ENCODE assay signal across 25 cellular contexts in genomic region chr20:61897401-61898295, GRCh38.
A peak's percentile ranks its signal among the peaks of the same experiment; 100 is the strongest.
DNase-seq lines count a peak whose midpoint lies in the region; ATAC-seq, FAIRE-seq and TF ChIP-seq lines count a peak whose summit lies in the region.
"Had no signal": no experiment of that assay in that cellular context is flagged by ENCODE, and none has a peak within 500 bp of the region (broad histone marks: within the 10 kb centered on the region; RNA-seq: fewer than 3 reads in every experiment).

No MANE protein-coding gene starts in this region.

- no peak for FAIRE-seq in HepG2 (lab: Jason Lieb, UNC)
- FAIRE-seq: A549, D721Med, GM12878 had no signal

- TF ChIP-seq RAD21 in HepG2 (CRISPR knock-in tag; IDR thresholded peaks at IDR 0.05), result no peak

- TF ChIP-seq EP300 in HepG2 (IDR thresholded peaks at IDR 0.05; ENCODE audit: low read depth in 2 of 2, low read length in 2 of 2) (no peak), HepG2 (CRISPR knock-in tag; IDR thresholded peaks at IDR 0.05; ENCODE audit: borderline replicate concordance) (no peak), upper lobe of left lung (IDR thresholded peaks at IDR 0.05) (no peak), suprapubic skin (IDR thresholded peaks at IDR 0.05) (no peak)

- H3K9me3 Mint-ChIP-seq in naive thymus-derived CD4-positive, alpha-beta T cell, result peaks cover 0 to 2% (median 0%) of the 10 kb centered on the region in 11 donors
- H3K9me3 Mint-ChIP-seq: CD4-positive, alpha-beta T cell; CD8-positive, alpha-beta memory T cell; GM23338; H9 had no signal

- 48% methylated on average over 22 of the region's 26 CpGs for WGBS in HepG2 (ENCODE audit: low lambda C conversion rate)
- 50% methylated on average over 2 of the region's 26 CpGs for WGBS in right lobe of liver (ENCODE audit: insufficient coverage, low coverage, low lambda C conversion rate, missing lambda C conversion rate)
- WGBS in upper lobe of left lung, 2 donors, result 90% methylated on average over 14 to 26 of the region's 26 CpGs
- WGBS in suprapubic skin, result 91% methylated on average over 4 of the region's 26 CpGs

- H3K79me2 ChIP-seq in HepG2 (ENCODE audit: insufficient read depth, low read length), result no peaks in the 10 kb centered on the region

- H3K27ac ChIP-seq in HepG2 (ENCODE audit: extremely low read length, insufficient read depth, low read length) (no peak overlapping the region), right lobe of liver (no peak overlapping the region), upper lobe of left lung (no peak overlapping the region), ascending aorta (no peak overlapping the region), suprapubic skin (no peak overlapping the region)
- H3K27ac ChIP-seq in naive thymus-derived CD4-positive, alpha-beta T cell (ENCODE audit: low read depth, low read length), result no peak overlapping the region
- H3K27ac ChIP-seq: A549; BLaER1 treated with 17β-estradiol and CSF1 and Interleukin-3, amounts not matched to agents 10 nM and 100 nM had no signal

- no peak overlapping the region for H3K4me3 Mint-ChIP-seq in naive thymus-derived CD4-positive, alpha-beta T cell
- H3K4me3 Mint-ChIP-seq: CD14-positive monocyte; CD4-positive, alpha-beta T cell; CD8-positive, alpha-beta memory T cell; GM23338; H9 had no signal

- H3K27me3 ChIP-seq in HepG2 (ENCODE audit: control insufficient read depth in 1 of 2, insufficient read depth in 2 of 2, low read length in 2 of 2) (peaks cover 17 to 71% of the 10 kb centered on the region in 2 experiments; a peak in 4 of 5 replicates), right lobe of liver (no peaks in the 10 kb centered on the region), upper lobe of left lung (peaks cover 0 to 5% (median 0%) of the 10 kb centered on the region in 4 donors), ascending aorta (no peaks in the 10 kb centered on the region), suprapubic skin (peaks cover 71% of the 10 kb centered on the region)
- no peaks in the 10 kb centered on the region for H3K27me3 ChIP-seq in naive thymus-derived CD4-positive, alpha-beta T cell (ENCODE audit: control insufficient read depth in 2 of 2, insufficient read depth in 2 of 2, low read length in 2 of 2)
- H3K27me3 ChIP-seq: BLaER1 treated with 17β-estradiol and CSF1 and Interleukin-3, amounts not matched to agents 10 nM and 100 nM had no signal

- H3K36me3 Mint-ChIP-seq in naive thymus-derived CD4-positive, alpha-beta T cell, result no peaks in the 10 kb centered on the region
- H3K36me3 Mint-ChIP-seq: CD14-positive monocyte; CD8-positive, alpha-beta memory T cell had no signal

- H3K36me3 ChIP-seq in HepG2 (replicated peaks in 1 of 2; ENCODE audit: control insufficient read depth in 1 of 2, insufficient read depth in 2 of 2, low read length in 2 of 2), result no peaks in the 10 kb centered on the region
- H3K36me3 ChIP-seq in right lobe of liver, result no peaks in the 10 kb centered on the region
- no peaks in the 10 kb centered on the region for H3K36me3 ChIP-seq in naive thymus-derived CD4-positive, alpha-beta T cell (ENCODE audit: control insufficient read depth in 2 of 3, insufficient read depth in 3 of 3, low read length in 3 of 3)
- no peaks in the 10 kb centered on the region for H3K36me3 ChIP-seq in upper lobe of left lung
- H3K36me3 ChIP-seq in ascending aorta, result no peaks in the 10 kb centered on the region
- no peaks in the 10 kb centered on the region for H3K36me3 ChIP-seq in suprapubic skin
- H3K36me3 ChIP-seq: BE2C; BLaER1 treated with 17β-estradiol and CSF1 and Interleukin-3, amounts not matched to agents 10 nM and 100 nM had no signal

- H3K9me3 ChIP-seq in HepG2 (ENCODE audit: low read length), result no peaks in the 10 kb centered on the region
- H3K9me3 ChIP-seq in right lobe of liver, result no peaks in the 10 kb centered on the region
- H3K9me3 ChIP-seq in naive thymus-derived CD4-positive, alpha-beta T cell (ENCODE audit: control insufficient read depth in 2 of 3, low read length in 3 of 3), result no peaks in the 10 kb centered on the region
- H3K9me3 ChIP-seq in upper lobe of left lung, result no peaks in the 10 kb centered on the region
- no peaks in the 10 kb centered on the region for H3K9me3 ChIP-seq in ascending aorta
- H3K9me3 ChIP-seq in suprapubic skin, result no peaks in the 10 kb centered on the region
- H3K9me3 ChIP-seq: A549, BE2C had no signal

- H2AFZ ChIP-seq in HepG2 (ENCODE audit: low read length), result no peak overlapping the region
- H2AFZ ChIP-seq: GM23338 had no signal

- peaks cover 0 to 8% (median 0%) of the 10 kb centered on the region in 7 donors for H3K4me1 Mint-ChIP-seq in naive thymus-derived CD4-positive, alpha-beta T cell
- H3K4me1 Mint-ChIP-seq: CD14-positive monocyte; CD8-positive, alpha-beta memory T cell; GM23338 had no signal

- intact Hi-C loops in Right ventricle myocardium inferior (cut with DNase I) (loop anchor here (10.0 kb wide), 1 partner anchor 1843 kb away; no protein-coding TSS in a partner anchor), left cardiac atrium (cut with DNase I) (loop anchor here in 1 of 2 donors (10.0 kb wide), 1 partner anchor 1843 kb away; no protein-coding TSS in a partner anchor), HepG2 (cut with micrococcal nuclease; ENCODE audit: unreplicated experiment) (no loop called here), right lobe of liver (cut with DNase I) (no loop called here), ascending aorta (cut with DNase I) (no loop called here)
- intact Hi-C loops in naive thymus-derived CD4-positive, alpha-beta T cell (cut with micrococcal nuclease), result loop anchor here in 1 of 2 donors (2.0 kb wide), 1 partner anchor 1687 kb away; no protein-coding TSS in a partner anchor

- no peak overlapping the region for H3K27ac Mint-ChIP-seq in naive thymus-derived CD4-positive, alpha-beta T cell
- H3K27ac Mint-ChIP-seq: CD4-positive, alpha-beta T cell; GM23338 had no signal

- peaks cover 5% of the 10 kb centered on the region; the same call in 1 of the 2 replicates for H4K20me1 ChIP-seq in HepG2 (ENCODE audit: insufficient read depth, low read length)

- ATAC-seq in Right ventricle myocardium inferior (no peak), left cardiac atrium (no peak), HepG2 (no peak), right lobe of liver (no peak), upper lobe of left lung (ENCODE audit: low FRiP score in 2 of 2) (peak; percentile 3 to 6)
- ATAC-seq in naive thymus-derived CD4-positive, alpha-beta T cell, result peak; percentile 18

- in situ Hi-C loops in HepG2 (cut with HindIII; ENCODE audit: extremely low pct_ligation_motif_present, low pct_unique_long_range_greater_than_20kb), result loop anchor here (25.0 kb wide), 1 partner anchor 1835 kb away; no protein-coding TSS in a partner anchor

- BruUV-seq in HepG2 (replicated peaks; lab: Mats Ljungman, UMichigan), result no TSS peak

- CTCF ChIA-PET in HepG2 (lab: Yijun Ruan, JAX; ENCODE audit: low intra/inter-chr PET ratio, low total read pairs), result no interaction called here
- CTCF ChIA-PET in naive thymus-derived CD4-positive, alpha-beta T cell (lab: Charles Lee), result no interaction called here

- no peak overlapping the region for H3K4me3 ChIP-seq in HepG2 (replicated peaks in 1 of 3; ENCODE audit: insufficient read depth in 1 of 3, low read depth in 2 of 3, low read length in 3 of 3)
- H3K4me3 ChIP-seq in right lobe of liver, result no peak overlapping the region
- no peak overlapping the region for H3K4me3 ChIP-seq in naive thymus-derived CD4-positive, alpha-beta T cell (ENCODE audit: low read length)
- no peak overlapping the region for H3K4me3 ChIP-seq in upper lobe of left lung
- no peak overlapping the region for H3K4me3 ChIP-seq in ascending aorta
- no peak overlapping the region for H3K4me3 ChIP-seq in suprapubic skin
- H3K4me3 ChIP-seq: A549; BLaER1 treated with 17β-estradiol and CSF1 and Interleukin-3, amounts not matched to agents 10 nM and 100 nM; GM12878; GM23338 had no signal

- H3K4me1 ChIP-seq in HepG2 (ENCODE audit: insufficient read depth, low read length) (peaks cover 29% of the 10 kb centered on the region), right lobe of liver (no peaks in the 10 kb centered on the region), upper lobe of left lung (no peaks in the 10 kb centered on the region), ascending aorta (no peaks in the 10 kb centered on the region), suprapubic skin (peaks cover 4% of the 10 kb centered on the region)
- H3K4me1 ChIP-seq in naive thymus-derived CD4-positive, alpha-beta T cell (ENCODE audit: control insufficient read depth in 2 of 2, insufficient read depth in 2 of 2, low read length in 2 of 2), result no peaks in the 10 kb centered on the region
- H3K4me1 ChIP-seq: A549, BE2C had no signal

- no peak overlapping the region for H3K9ac ChIP-seq in HepG2 (ENCODE audit: insufficient read depth, low read depth, low read length)

- no peak overlapping the region for H3K4me2 ChIP-seq in HepG2 (ENCODE audit: low read depth, low read length)
- H3K4me2 ChIP-seq: A549, GM23338 had no signal

- peaks cover 0 to 6% (median 0%) of the 10 kb centered on the region in 5 donors for H3K27me3 Mint-ChIP-seq in naive thymus-derived CD4-positive, alpha-beta T cell

- no peak for TF ChIP-seq POLR2A in HepG2 (IDR thresholded peaks at IDR 0.05; ENCODE audit: insufficient read depth in 1 of 2, low read depth in 2 of 2, low read length in 2 of 2)
- no peak for TF ChIP-seq POLR2A in right lobe of liver (IDR thresholded peaks at IDR 0.05)
- no peak for TF ChIP-seq POLR2A in upper lobe of left lung (IDR thresholded peaks at IDR 0.05)
- TF ChIP-seq POLR2A in suprapubic skin (IDR thresholded peaks at IDR 0.05), result no peak

- POLR2A ChIA-PET in HepG2 (lab: Yijun Ruan, JAX), result no interaction called here
- POLR2A ChIA-PET in naive thymus-derived CD4-positive, alpha-beta T cell (lab: Charles Lee), result no interaction called here

- peak; percentile 53 for DNase-seq in Right ventricle myocardium inferior (ENCODE audit: missing footprints)
- no peak for DNase-seq in left cardiac atrium
- no peak for DNase-seq in HepG2 (ENCODE audit: low spot score)
- DNase-seq in right lobe of liver, result no peak
- peak in 1 of 9 donors; percentile 2 for DNase-seq in naive thymus-derived CD4-positive, alpha-beta T cell
- DNase-seq in upper lobe of left lung, result no peak
- DNase-seq in ascending aorta (ENCODE audit: low spot score in 2 of 2), result no peak
- no peak for DNase-seq in suprapubic skin (ENCODE audit: low spot score in 2 of 2)
- DNase-seq: 8988T; ACHN; AML-193; BE2C; CD4-positive, alpha-beta T cell; CD8-positive, alpha-beta memory T cell; DMS 273 treated with DMSO at 0.1 percent for 48 hours; DMS79; EL; GDM1; H9 had no signal

- TF ChIP-seq CTCF in HepG2 (CRISPR knock-in tag; IDR thresholded peaks at IDR 0.05) (no peak), right lobe of liver (IDR thresholded peaks at IDR 0.05) (no peak), upper lobe of left lung (IDR thresholded peaks at IDR 0.05) (no peak), ascending aorta (IDR thresholded peaks at IDR 0.05) (no peak), suprapubic skin (IDR thresholded peaks at IDR 0.05) (no peak)

TF ChIP-seq in HepG2, 621 proteins besides CTCF, POLR2A, EP300 and RAD21 (continues in another document):
- TF ChIP-seq ZNF30 (CRISPR knock-in tag; IDR thresholded peaks at IDR 0.05) (no peak), ATF7-NPFF (CRISPR knock-in tag; IDR thresholded peaks at IDR 0.05; ENCODE audit: low read depth) (no peak), RAD51 (IDR thresholded peaks at IDR 0.05; ENCODE audit: borderline replicate concordance) (no peak), ZNF510 (CRISPR knock-in tag; IDR thresholded peaks at IDR 0.05; ENCODE audit: low read depth) (no peak)

Comparison
In these comparisons a context has a peak if more than half of its experiments do, and no peak if none do; other contexts are left out.
1. ATAC-seq: peak in naive thymus-derived CD4-positive, alpha-beta T cell (single experiment) and upper lobe of left lung (2 of 2); none in Right ventricle myocardium inferior (single experiment), left cardiac atrium (0 of 2), HepG2 (single experiment) and right lobe of liver (0 of 4).